In genomic region chr3:71854096-71854495, GRCh38 we compare ENCODE assay signal across 1 cellular context.
TF ChIP-seq lines count a peak whose summit lies in the region.

No MANE protein-coding gene starts in this region.

TF ChIP-seq in K562, 482 proteins besides CTCF, POLR2A, EP300 and RAD21 (continued from another document):
- TF ChIP-seq UBTF (IDR thresholded peaks at IDR 0.05; ENCODE audit: borderline replicate concordance in 1 of 2, low read depth in 2 of 2, low read length in 2 of 2) (no peak), GATA2 (CRISPR knock-in tag; IDR thresholded peaks at IDR 0.05) (no peak), SMAD4 (CRISPR knock-in tag; conservative IDR thresholded peaks at IDR 0.05) (no peak), RFX1 (IDR thresholded peaks at IDR 0.05) (no peak), SFPQ (IDR thresholded peaks at IDR 0.05; ENCODE audit: low read depth, low read length) (no peak), ELF1 (tag; IDR thresholded peaks at IDR 0.05) (no peak), CEBPB (tag; IDR thresholded peaks at IDR 0.05) (peak; percentile 79), CEBPG (CRISPR knock-in tag; IDR thresholded peaks at IDR 0.05) (no peak), CEBPG (tag; conservative IDR thresholded peaks at IDR 0.05 in 1 of 2, IDR thresholded peaks at IDR 0.05 in 1 of 2) (peak; percentile 48 to 50; a peak in 1 of 4 replicates), FOXJ2 (tag; IDR thresholded peaks at IDR 0.05) (no peak), MEF2A (IDR thresholded peaks at IDR 0.05; ENCODE audit: control insufficient read depth, low read depth, low read length) (no peak), MXI1 (IDR thresholded peaks at IDR 0.05; ENCODE audit: low read depth, low read length) (no peak)
- TF ChIP-seq, protein P1, sequence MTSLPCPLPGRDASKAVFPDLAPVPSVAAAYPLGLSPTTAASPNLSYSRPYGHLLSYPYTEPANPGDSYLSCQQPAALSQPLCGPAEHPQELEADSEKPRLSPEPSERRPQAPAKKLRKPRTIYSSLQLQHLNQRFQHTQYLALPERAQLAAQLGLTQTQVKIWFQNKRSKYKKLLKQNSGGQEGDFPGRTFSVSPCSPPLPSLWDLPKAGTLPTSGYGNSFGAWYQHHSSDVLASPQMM (CRISPR knock-in tag; IDR thresholded peaks at IDR 0.05), result no peak
